ENCODE assay signal across 15 cellular contexts in the genomic region with DNA sequence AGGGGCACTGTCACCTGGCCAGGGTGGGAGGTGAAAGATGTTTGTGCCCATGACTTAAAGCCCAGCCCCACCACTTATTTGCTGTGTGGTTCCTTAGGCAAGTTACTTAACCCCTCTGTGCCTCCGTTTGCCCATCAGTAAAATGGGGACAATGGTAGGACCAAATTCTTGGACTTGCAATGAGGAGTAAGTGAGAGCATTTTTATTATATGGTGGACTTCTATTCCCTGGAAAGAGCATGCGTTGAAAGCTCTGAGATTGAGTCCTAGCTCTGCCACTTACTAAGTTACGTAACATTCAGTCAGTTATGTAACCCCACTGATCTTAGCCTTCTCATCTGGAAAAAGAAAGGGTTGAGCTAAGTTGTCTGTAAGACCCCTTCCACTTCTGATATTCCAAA. TPM values are rescaled to one million over a fixed set of nuclear protein-coding genes. Genes with fewer than 3 reads are reported as not detected.
DNase-seq lines count a peak whose midpoint lies in the region; ATAC-seq, FAIRE-seq and TF ChIP-seq lines count a peak whose summit lies in the region.
"Had no signal": no experiment of that assay in that cellular context is flagged by ENCODE, and none has a peak within 500 bp of the region (broad histone marks: within the 10 kb centered on the region; RNA-seq: fewer than 3 reads in every experiment).

No MANE protein-coding gene starts in this region.

- no peak for FAIRE-seq in small intestine (lab: Jason Lieb, UNC)
- FAIRE-seq: GM12892 had no signal

- H3K36me3 ChIP-seq in DND-41 (ENCODE audit: insufficient read depth, low read length) (peaks cover 8% of the 10 kb centered on the region; the same call in 1 of the 2 replicates), small intestine (ENCODE audit: control insufficient read depth in 2 of 2, insufficient read depth in 2 of 2, low read length in 2 of 2) (peaks cover 0 to 3% of the 10 kb centered on the region in 2 donors)

- no peaks in the 10 kb centered on the region for H3K27me3 ChIP-seq in DND-41 (ENCODE audit: insufficient read depth, low read length, poor library complexity)
- H3K27me3 ChIP-seq in dorsolateral prefrontal cortex, result no peaks in the 10 kb centered on the region
- no peaks in the 10 kb centered on the region for H3K27me3 ChIP-seq in small intestine (ENCODE audit: control insufficient read depth in 2 of 2, insufficient read depth in 2 of 2, low read length in 2 of 2)

- no peak for ATAC-seq in DND-41 (ENCODE audit: insufficient read depth, low read depth)
- ATAC-seq: activated T-cell treated with anti-CD3 and anti-CD28 coated beads, Interleukin-2, amount 50 U/mL, for 4 hours; esophagus mucosa had no signal

- H3K9ac ChIP-seq in DND-41 (ENCODE audit: low read depth, low read length), result no peak overlapping the region

- H3K27ac ChIP-seq in DND-41 (ENCODE audit: low read length), result 0 out of 2 replicates have a peak overlapping the region, but pooled peaks have one; percentile 16
- peak overlapping the region in 54 of 59 donors; percentile 3 to 92 (median 78) for H3K27ac ChIP-seq in dorsolateral prefrontal cortex
- peak overlapping the region; percentile 61 to 83 for H3K27ac ChIP-seq in small intestine (ENCODE audit: low read depth in 1 of 2, low read length in 1 of 2)

- intact Hi-C loops in dorsolateral prefrontal cortex (cut with DNase I), result no loop called here

- WGBS in small intestine, 3 donors, result 82 to 91% (median 85%) methylated on average over 3 of the region's 3 CpGs

- DNase-seq in DND-41 (no peak), NOMO-1 treated with DMSO at 0.1 percent for 48 hours (lab: John Stamatoyannopoulos, UW; ENCODE audit: unreplicated experiment) (peak; percentile 77), dorsolateral prefrontal cortex (no peak), small intestine (no peak), CD1c-positive myeloid dendritic cell (ENCODE audit: extremely low spot score) (no peak), retina (no peak), NCI-H82 treated with DMSO at 0.1 percent for 48 hours (lab: John Stamatoyannopoulos, UW; ENCODE audit: unreplicated experiment) (no peak)
- DNase-seq: activated T-cell treated with anti-CD3 and anti-CD28 coated beads, Interleukin-2, amount 50 U/mL, for 4 hours; central memory CD4-positive, alpha-beta T cell; DMS53; H9; naive B cell had no signal

- H3K9me3 ChIP-seq in DND-41 (ENCODE audit: insufficient read depth, low read length, severe bottlenecking) (no peaks in the 10 kb centered on the region), small intestine (ENCODE audit: control insufficient read depth, low read depth) (no peaks in the 10 kb centered on the region)

- H3K4me1 ChIP-seq in DND-41 (ENCODE audit: insufficient read depth, low read length) (peaks cover 59% of the 10 kb centered on the region), small intestine (ENCODE audit: control insufficient read depth in 2 of 2, insufficient read depth in 1 of 2, low read depth in 1 of 2, low read length in 1 of 2) (peaks cover 27 to 30% of the 10 kb centered on the region in 2 donors)

- no peaks in the 10 kb centered on the region for H4K20me1 ChIP-seq in DND-41 (ENCODE audit: insufficient read depth, low read length)

- H3K79me2 ChIP-seq in DND-41 (ENCODE audit: insufficient read depth, low read length), result no peaks in the 10 kb centered on the region

- no peak overlapping the region for H3K4me2 ChIP-seq in DND-41 (ENCODE audit: insufficient read depth, low read length)

- H3K4me3 ChIP-seq in DND-41 (ENCODE audit: low read depth in 1 of 2, low read length in 2 of 2), result no peak overlapping the region
- no peak overlapping the region for H3K4me3 ChIP-seq in dorsolateral prefrontal cortex
- H3K4me3 ChIP-seq in small intestine (ENCODE audit: low read depth in 1 of 2, low read length in 2 of 2), result no peak overlapping the region

- H2AFZ ChIP-seq in DND-41 (ENCODE audit: low read depth, low read length), result no peak overlapping the region

- no peak for TF ChIP-seq CTCF in DND-41 (IDR thresholded peaks at IDR 0.05; ENCODE audit: borderline replicate concordance, extremely low read depth, low read length, poor library complexity, severe bottlenecking)
- TF ChIP-seq CTCF in dorsolateral prefrontal cortex (IDR thresholded peaks at IDR 0.05 in 54 of 56, conservative IDR thresholded peaks at IDR 0.05 in 2 of 56; ENCODE audit: low read depth in 1 of 56, partially characterized antibody in 56 of 56), result no peak

RNA-seq across cellular contexts. Expression of gene VSIR, which starts 18.8 kb away (rescaled TPM):
- 100 to 1,000 TPM in 4 of 120 experiments, 10 to 100 TPM in 116; 23.3 to 173 (median 52.8) TPM for total RNA-seq in dorsolateral prefrontal cortex
- 10 to 100 TPM; 26.6 to 58.9 (median 49.6) TPM for polyA plus RNA-seq in small intestine

RNA-seq across cellular contexts. Expression of gene C10orf105, which starts 35.0 kb away (rescaled TPM):
- total RNA-seq in dorsolateral prefrontal cortex, result 10 to 100 TPM in 14 of 120 experiments, 1 to 10 TPM in 102, under 1 TPM in 4; 0.63 to 21.1 (median 4.3) TPM
- polyA plus RNA-seq in small intestine, result under 1 TPM in 1 of 3 donors, not detected in 2; 0.06 TPM
- total RNA-seq: esophagus mucosa had no signal
- polyA plus RNA-seq: IgD-negative memory B cell had no signal

Comparison
In these comparisons a context has a peak if more than half of its experiments do, and no peak if none do; other contexts are left out.
1. H3K27ac ChIP-seq: peak in every context shown above with its lines; median percentile 78 in dorsolateral prefrontal cortex; 72 in small intestine; 16 in DND-41.